Comparison of ENCODE assay signal across 8 cellular contexts in genomic region chr12:103929909-103930786, GRCh38.
A peak's percentile ranks its signal among the peaks of the same experiment; 100 is the strongest.
DNase-seq lines count a peak whose midpoint lies in the region; ATAC-seq lines count a peak whose summit lies in the region.

TSS of gene HSP90B1 (plus strand) at chr12:103930410. CDS start at chr12:103930516, 106 bp downstream.

- peak; percentile 67 for ATAC-seq in GM19372 (IDR thresholded peaks at IDR 0.05; ENCODE audit: low read depth, unreplicated experiment)
- ATAC-seq in HG03558 (IDR thresholded peaks at IDR 0.05; ENCODE audit: extremely low read depth, unreplicated experiment), result peak; percentile 40

- peak; percentile 97 to 100 (median 99) for DNase-seq in C1 segment of cervical spinal cord (lab: John Stamatoyannopoulos, UW)
- peak; percentile 99 for DNase-seq in NCI-H748 treated with DMSO at 0.1 percent for 48 hours (lab: John Stamatoyannopoulos, UW)
- peak; percentile 99 for DNase-seq in activated CD4-positive, alpha-beta T cell treated with anti-CD3 and anti-CD28 coated beads, Interleukin-2, amount 50 U/mL, for 24 hours (ENCODE audit: low read depth in 1 of 2, low spot score in 1 of 2)
- peak; percentile 100 for DNase-seq in dedifferentiated amniotic fluid mesenchymal stem cell (ENCODE audit: extremely low spot score)
- peak; percentile 100 for DNase-seq in left kidney (ENCODE audit: low read depth, low spot score)
- peak; percentile 99 to 100 for DNase-seq in stimulated activated CD4-positive, alpha-beta T cell treated with anti-CD3 and anti-CD28 coated beads, Interleukin-2, amount 100 ng/mL, for 24 hours

Comparison
In these comparisons a context has a peak if more than half of its experiments do, and no peak if none do; other contexts are left out.
1. Peak in every context shown above with its lines: DNase-seq and ATAC-seq.